2 cellular contexts compared by ENCODE assay signal in the genomic region with DNA sequence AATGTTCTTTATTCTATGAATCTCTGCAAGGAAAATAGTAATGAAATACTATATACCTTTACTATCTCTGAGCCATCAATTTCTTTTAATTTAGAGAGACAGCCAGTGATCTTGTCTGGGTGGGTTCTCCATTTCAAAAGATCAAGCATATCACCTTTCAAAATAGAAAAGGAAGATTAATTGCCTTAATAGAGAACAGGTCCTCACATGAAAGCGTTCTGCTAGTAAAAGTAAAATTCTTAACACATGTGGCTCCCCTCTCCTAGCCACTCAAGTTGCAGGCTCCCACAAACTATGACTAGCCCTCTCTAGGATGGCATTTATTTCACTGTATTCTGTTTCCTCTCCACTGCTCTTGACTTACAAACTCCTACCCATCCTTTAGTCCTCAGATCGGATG.
TF ChIP-seq lines count a peak whose summit lies in the region.

No MANE protein-coding gene starts in this region.

TF ChIP-seq in SK-N-SH treated with all-trans-retinoic acid at 6 μM for 48 hours, 23 proteins besides CTCF, POLR2A, EP300 and RAD21 (continued from another document):
- no peak for TF ChIP-seq CSDC2 (CRISPR knock-in tag; IDR thresholded peaks at IDR 0.05)
- no peak for TF ChIP-seq GLIS3 (CRISPR knock-in tag; IDR thresholded peaks at IDR 0.05)
- no peak for TF ChIP-seq ISL1 (CRISPR knock-in tag; IDR thresholded peaks at IDR 0.05)
- no peak for TF ChIP-seq ZNF8 (CRISPR knock-in tag; IDR thresholded peaks at IDR 0.05)
- no peak for TF ChIP-seq ZC3H10 (CRISPR knock-in tag; IDR thresholded peaks at IDR 0.05)
- no peak for TF ChIP-seq TOX (CRISPR knock-in tag; IDR thresholded peaks at IDR 0.05; ENCODE audit: borderline replicate concordance)
- TF ChIP-seq, protein P1, sequence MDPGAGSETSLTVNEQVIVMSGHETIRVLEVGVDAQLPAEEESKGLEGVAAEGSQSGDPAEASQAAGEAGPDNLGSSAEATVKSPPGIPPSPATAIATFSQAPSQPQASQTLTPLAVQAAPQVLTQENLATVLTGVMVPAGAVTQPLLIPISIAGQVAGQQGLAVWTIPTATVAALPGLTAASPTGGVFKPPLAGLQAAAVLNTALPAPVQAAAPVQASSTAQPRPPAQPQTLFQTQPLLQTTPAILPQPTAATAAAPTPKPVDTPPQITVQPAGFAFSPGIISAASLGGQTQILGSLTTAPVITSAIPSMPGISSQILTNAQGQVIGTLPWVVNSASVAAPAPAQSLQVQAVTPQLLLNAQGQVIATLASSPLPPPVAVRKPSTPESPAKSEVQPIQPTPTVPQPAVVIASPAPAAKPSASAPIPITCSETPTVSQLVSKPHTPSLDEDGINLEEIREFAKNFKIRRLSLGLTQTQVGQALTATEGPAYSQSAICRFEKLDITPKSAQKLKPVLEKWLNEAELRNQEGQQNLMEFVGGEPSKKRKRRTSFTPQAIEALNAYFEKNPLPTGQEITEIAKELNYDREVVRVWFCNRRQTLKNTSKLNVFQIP (CRISPR knock-in tag; IDR thresholded peaks at IDR 0.05; ENCODE audit: borderline replicate concordance, low read depth), result no peak
- no peak for TF ChIP-seq TSHZ2 (CRISPR knock-in tag; IDR thresholded peaks at IDR 0.05)
- TF ChIP-seq PPARA (CRISPR knock-in tag; IDR thresholded peaks at IDR 0.05; ENCODE audit: borderline replicate concordance), result no peak
- no peak for TF ChIP-seq ESRRG (CRISPR knock-in tag; IDR thresholded peaks at IDR 0.05)
- no peak for TF ChIP-seq OSR1 (CRISPR knock-in tag; IDR thresholded peaks at IDR 0.05)
- no peak for TF ChIP-seq ZFP3 (CRISPR knock-in tag; IDR thresholded peaks at IDR 0.05)
- no peak for TF ChIP-seq PATZ1 (CRISPR knock-in tag; IDR thresholded peaks at IDR 0.05; ENCODE audit: borderline replicate concordance)
TF ChIP-seq in SK-N-SH treated with all-trans-retinoic acid at 6 μM for 48 hours: peak in this region for 0.

TF ChIP-seq in SK-N-SH, 30 proteins besides CTCF, POLR2A, EP300 and RAD21:
- TF ChIP-seq TEAD4 (IDR thresholded peaks at IDR 0.05; ENCODE audit: borderline replicate concordance, insufficient read depth) (no peak), FOXM1 (IDR thresholded peaks at IDR 0.05; ENCODE audit: low read depth) (no peak), PBX3 (IDR thresholded peaks at IDR 0.05) (no peak), ZBTB33 (IDR thresholded peaks at IDR 0.05; ENCODE audit: borderline replicate concordance, low read depth) (no peak), FOXJ3 (CRISPR knock-in tag; IDR thresholded peaks at IDR 0.05) (no peak), TAF1 (IDR thresholded peaks at IDR 0.05; ENCODE audit: borderline replicate concordance, low read depth, low read length) (no peak), TCF12 (IDR thresholded peaks at IDR 0.05) (no peak)
